In genomic region chr1:232613752-232614381, GRCh38 we compare ENCODE assay signal across 11 cellular contexts. TPM values are rescaled to one million over a fixed set of nuclear protein-coding genes. Genes with fewer than 3 reads are reported as not detected.
DNase-seq lines count a peak whose midpoint lies in the region; ATAC-seq and TF ChIP-seq lines count a peak whose summit lies in the region.
"Had no signal": no experiment of that assay in that cellular context is flagged by ENCODE, and none has a peak within 500 bp of the region (broad histone marks: within the 10 kb centered on the region; RNA-seq: fewer than 3 reads in every experiment).

No MANE protein-coding gene starts in this region.

- H3K27ac ChIP-seq in 22Rv1, result peak overlapping the region; percentile 4
- H3K27ac ChIP-seq in HCT116 (ENCODE audit: low read depth, low read length), result 0 out of 2 replicates have a peak overlapping the region, but pooled peaks have one; percentile 14
- H3K27ac ChIP-seq in VCaP, result peak overlapping the region; percentile 35
- H3K27ac ChIP-seq: BLaER1, SJCRH30 had no signal

- H3K36me3 Mint-ChIP-seq in activated CD4-positive, alpha-beta memory T cell treated with anti-CD3 and anti-CD28 coated beads, Interleukin-2, amount 10 ng/mL, durations not matched to agents 7 days and 5 days (ENCODE audit: low read depth), result no peaks in the 10 kb centered on the region

- peaks cover 8% of the 10 kb centered on the region for H3K4me1 Mint-ChIP-seq in activated CD4-positive, alpha-beta memory T cell treated with anti-CD3 and anti-CD28 coated beads, Interleukin-2, amount 10 ng/mL, durations not matched to agents 7 days and 5 days

- 0 out of 2 replicates have a peak, but pooled peaks cover 3% of the 10 kb centered on the region for H3K79me2 ChIP-seq in HCT116 (ENCODE audit: insufficient read depth, low read length)

- BruUV-seq in HCT116 (replicated peaks; lab: Mats Ljungman, UMichigan), result no TSS peak

- H3K4me3 Mint-ChIP-seq in activated CD4-positive, alpha-beta memory T cell treated with anti-CD3 and anti-CD28 coated beads, Interleukin-2, amount 10 ng/mL, durations not matched to agents 7 days and 5 days, result no peak overlapping the region

- TF ChIP-seq RAD21 in HCT116 (IDR thresholded peaks at IDR 0.05; ENCODE audit: low read depth), result no peak; the same call in 1 of the 2 replicates

- H3K9me3 Mint-ChIP-seq in activated CD4-positive, alpha-beta memory T cell treated with anti-CD3 and anti-CD28 coated beads, Interleukin-2, amount 10 ng/mL, durations not matched to agents 7 days and 5 days, result no peaks in the 10 kb centered on the region

- no peaks in the 10 kb centered on the region for H3K36me3 ChIP-seq in HCT116 (ENCODE audit: control insufficient read depth in 1 of 2, insufficient read depth in 2 of 2, low read length in 2 of 2)
- H3K36me3 ChIP-seq: BLaER1, SJCRH30 had no signal

- ATAC-seq in HCT116 (peak; percentile 77), GM21737 (IDR thresholded peaks at IDR 0.05; ENCODE audit: unreplicated experiment) (no peak)

- RAD21 ChIA-PET in HCT116 (lab: Charles Lee; ENCODE audit: low non-redundant PET in 1 of 2, low total read pairs in 2 of 2, uncharacterized antibody in 2 of 2, unreplicated experiment in 2 of 2), result no interaction called here

- no peak for TF ChIP-seq POLR2A in HCT116 (IDR thresholded peaks at IDR 0.05; ENCODE audit: borderline replicate concordance, extremely low read depth, insufficient read depth, insufficient read length)

- CTCF ChIA-PET in HCT116 (lab: Charles Lee), result interaction anchor here (0.8 to 1.1 kb wide), 2 partner anchors 11 to 14 kb away, joined by 3 read pairs; no protein-coding TSS in a partner anchor
- CTCF ChIA-PET in activated CD4-positive, alpha-beta memory T cell treated with anti-CD3 and anti-CD28 coated beads, Interleukin-2, amount 10 ng/mL, durations not matched to agents 7 days and 5 days (lab: Charles Lee), result no interaction called here

- TF ChIP-seq CTCF in 22Rv1 (IDR thresholded peaks at IDR 0.05), result no peak
- TF ChIP-seq CTCF in HCT116 (IDR thresholded peaks at IDR 0.05 in 2 of 3, conservative IDR thresholded peaks at IDR 0.05 in 1 of 3; ENCODE audit: borderline replicate concordance in 1 of 3, insufficient read depth in 1 of 3, low read depth in 2 of 3, low read length in 2 of 3), result no peak
- no peak for TF ChIP-seq CTCF in VCaP (conservative IDR thresholded peaks at IDR 0.05)

- peaks cover 1% of the 10 kb centered on the region for H3K27me3 Mint-ChIP-seq in activated CD4-positive, alpha-beta memory T cell treated with anti-CD3 and anti-CD28 coated beads, Interleukin-2, amount 10 ng/mL, durations not matched to agents 7 days and 5 days

- no peak overlapping the region for H3K4me3 ChIP-seq in HCT116 (replicated peaks in 1 of 2; ENCODE audit: low read depth in 1 of 2, low read length in 2 of 2)
- H3K4me3 ChIP-seq: BLaER1, SJCRH30 had no signal

- 0 out of 2 replicates have a peak overlapping the region, but pooled peaks have one; percentile 7 for H3K9ac ChIP-seq in HCT116 (ENCODE audit: low read length)
- H3K9ac ChIP-seq: BLaER1 had no signal

- no peaks in the 10 kb centered on the region for H3K9me3 ChIP-seq in HCT116 (ENCODE audit: control insufficient read depth in 1 of 2, insufficient read depth in 1 of 2, low read depth in 1 of 2, low read length in 2 of 2)
- H3K9me3 ChIP-seq: SJCRH30 had no signal

- peaks cover 19 to 45% of the 10 kb centered on the region in 2 experiments for H3K4me1 ChIP-seq in HCT116 (ENCODE audit: control insufficient read depth in 1 of 2, insufficient read depth in 2 of 2, low read length in 2 of 2)
- H3K4me1 ChIP-seq: SJCRH30 had no signal

- peak; percentile 66 for DNase-seq in HCT116 (ENCODE audit: low read depth, low spot score)
- peak; percentile 97 for DNase-seq in kidney glomerular epithelial cell (lab: John Stamatoyannopoulos, UW)
- no peak for DNase-seq in activated CD4-positive, alpha-beta memory T cell treated with anti-CD3 and anti-CD28 coated beads, Interleukin-2, amount 10 ng/mL, durations not matched to agents 7 days and 5 days
- no peak for DNase-seq in cerebellar cortex (ENCODE audit: low spot score)
- DNase-seq in activated gamma-delta T cell treated with Interleukin-2 at 50 U/mL for 16 hours, result no peak
- DNase-seq: central memory CD4-positive, alpha-beta T cell; SJCRH30 had no signal

- no peak overlapping the region for H3K27ac Mint-ChIP-seq in activated CD4-positive, alpha-beta memory T cell treated with anti-CD3 and anti-CD28 coated beads, Interleukin-2, amount 10 ng/mL, durations not matched to agents 7 days and 5 days

- H3K4me2 ChIP-seq in HCT116 (ENCODE audit: low read length), result peak overlapping the region; percentile 50
- H3K4me2 ChIP-seq: BLaER1 had no signal

- no peaks in the 10 kb centered on the region for H3K9me2 ChIP-seq in HCT116 (ENCODE audit: insufficient read depth)

- intact Hi-C loops in HCT116 (cut with micrococcal nuclease), result loop anchor here (5.0 kb wide), 1 partner anchor 77 kb away; no protein-coding TSS in a partner anchor

- POLR2A ChIA-PET in HCT116 (lab: Charles Lee), result no interaction called here
- POLR2A ChIA-PET in activated CD4-positive, alpha-beta memory T cell treated with anti-CD3 and anti-CD28 coated beads, Interleukin-2, amount 10 ng/mL, durations not matched to agents 7 days and 5 days (lab: Charles Lee), result no interaction called here

- H4K20me1 ChIP-seq in HCT116 (ENCODE audit: insufficient read depth), result no peaks in the 10 kb centered on the region
- H4K20me1 ChIP-seq: BLaER1 had no signal

- no peak overlapping the region for H2AFZ ChIP-seq in HCT116 (ENCODE audit: low read depth, low read length, poor library complexity, severe bottlenecking)

- H3K27me3 ChIP-seq in HCT116 (ENCODE audit: insufficient read depth, low read length), result no peaks in the 10 kb centered on the region
- H3K27me3 ChIP-seq: BLaER1, SJCRH30 had no signal

TF ChIP-seq in HCT116, 20 proteins besides CTCF, POLR2A, EP300 and RAD21:
- peak; percentile 35; the same call in 1 of the 2 replicates for TF ChIP-seq POLR2AphosphoS5 (IDR thresholded peaks at IDR 0.05; ENCODE audit: low read depth, low read length)
- 0 out of 2 replicates have a peak, but pooled peaks have one; percentile 27 for TF ChIP-seq MAX (IDR thresholded peaks at IDR 0.05)
- TF ChIP-seq JUND (IDR thresholded peaks at IDR 0.05), result peak; percentile 69
- TF ChIP-seq YY1 (IDR thresholded peaks at IDR 0.05; ENCODE audit: extremely low read depth, insufficient replicate concordance, low read depth, low read length), result no peak
- TF ChIP-seq SP1 (IDR thresholded peaks at IDR 0.05; ENCODE audit: low read depth), result peak; percentile 81
- peak; percentile 69 for TF ChIP-seq EGR1 (IDR thresholded peaks at IDR 0.05; ENCODE audit: low read depth)
- peak; percentile 77 for TF ChIP-seq CEBPB (IDR thresholded peaks at IDR 0.05; ENCODE audit: low read depth)
- TF ChIP-seq ZNF274 (IDR thresholded peaks at IDR 0.05; ENCODE audit: low read depth, low read length), result no peak
- TF ChIP-seq FOSL1 (IDR thresholded peaks at IDR 0.05; ENCODE audit: low read depth), result peak; percentile 48
- no peak for TF ChIP-seq EZH2 (IDR thresholded peaks at IDR 0.05)
- TF ChIP-seq SIN3A (IDR thresholded peaks at IDR 0.05; ENCODE audit: low read depth), result peak; percentile 68; the same call in 1 of the 2 replicates
TF ChIP-seq in HCT116: peak in this region for 8.

RNA-seq across cellular contexts. Expression of gene SIPA1L2, which starts 16.1 kb away (rescaled TPM):
- 12.5 TPM for total RNA-seq in HCT116 (2021; ENCODE audit: unreplicated experiment)
- polyA plus RNA-seq in HCT116 (2012), result 11.6 and 12.1 TPM in 2 replicates
- total RNA-seq in activated CD4-positive, alpha-beta memory T cell treated with anti-CD3 and anti-CD28 coated beads, Interleukin-2, amount 10 ng/mL, durations not matched to agents 7 days and 5 days, result under 1 TPM; 0.78 to 0.93 TPM

Comparison
In these comparisons a context has a peak if more than half of its experiments do, and no peak if none do; other contexts are left out.
1. DNase-seq: peak in HCT116 (single experiment) and kidney glomerular epithelial cell (single experiment); none in activated CD4-positive, alpha-beta memory T cell treated with anti-CD3 and anti-CD28 coated beads, Interleukin-2, amount 10 ng/mL, durations not matched to agents 7 days and 5 days (single experiment), cerebellar cortex (single experiment) and activated gamma-delta T cell treated with Interleukin-2 at 50 U/mL for 16 hours (single experiment).
2. Peak in every context shown above with its lines, with median percentiles within 50 percentile points of each other: H3K27ac ChIP-seq.